Comparison of ENCODE assay signal across 10 cellular contexts in genomic region chr19:48632286-48632685, GRCh38. TPM values are rescaled to one million over a fixed set of nuclear protein-coding genes. Genes with fewer than 3 reads are reported as not detected.
DNase-seq lines count a peak whose midpoint lies in the region; ATAC-seq and TF ChIP-seq lines count a peak whose summit lies in the region.
"Not testable (repeated sequence)": the region's sequence is repeated elsewhere in the genome, so short reads cannot be mapped to it uniquely, and the experiment has no call there.
"Had no signal": no experiment of that assay in that cellular context is flagged by ENCODE, and none has a peak within 500 bp of the region (broad histone marks: within the 10 kb centered on the region; RNA-seq: fewer than 3 reads in every experiment).

No MANE protein-coding gene starts in this region.

- H3K36me3 Mint-ChIP-seq in IgD-negative memory B cell; activated naive CD4-positive, alpha-beta T cell treated with anti-CD3 and anti-CD28 coated beads for 36 hours (ENCODE audit: low read depth): not testable (repeated sequence)

- peak overlapping the region in 1 of 2 experiments; percentile 97 for H2BK12ac ChIP-seq in mesenchymal stem cell (ENCODE audit: low read length in 2 of 2)

- DNase-seq in activated naive CD4-positive, alpha-beta T cell treated with anti-CD3 and anti-CD28 coated beads for 36 hours; epithelial cell of prostate (ENCODE audit: low read depth, low spot score); mesenchymal stem cell; tibial nerve (ENCODE audit: low spot score in 2 of 2): not testable (repeated sequence)
- DNase-seq in gastrocnemius medialis, result peak in 1 of 2 donors; percentile 52

- H2AK5ac ChIP-seq in mesenchymal stem cell (ENCODE audit: low read length, severe bottlenecking), result not testable (repeated sequence)

- not testable (repeated sequence) for H3K27me3 Mint-ChIP-seq in IgD-negative memory B cell; activated naive CD4-positive, alpha-beta T cell treated with anti-CD3 and anti-CD28 coated beads for 36 hours (ENCODE audit: low read depth)

- CTCF ChIA-PET in activated naive CD4-positive, alpha-beta T cell treated with anti-CD3 and anti-CD28 coated beads for 36 hours (lab: Charles Lee), result interaction anchor here (0.8 kb wide), 1 partner anchor 107 kb away, joined by 3 read pairs; no protein-coding TSS in a partner anchor

- not testable (repeated sequence) for H4K8ac ChIP-seq in mesenchymal stem cell (ENCODE audit: low read length)

- WGBS in mesenchymal stem cell, result 93% methylated on average over 11 of the region's 11 CpGs
- WGBS in tibial nerve, 2 donors, result 87 to 89% methylated on average over 10 to 11 of the region's 11 CpGs

- peak overlapping the region; percentile 90 to 99 (median 97); a peak in 20 of 22 replicates for H3K27ac ChIP-seq in BLaER1 treated with 17β-estradiol and CSF1 and Interleukin-3, amounts not matched to agents 10 nM and 100 nM
- 0 out of 2 replicates have a peak overlapping the region, but pooled peaks have one; percentile 7 for H3K27ac ChIP-seq in SU-DHL-6 (ENCODE audit: low read depth, low read length)
- peak overlapping the region; percentile 91 for H3K27ac ChIP-seq in epithelial cell of prostate
- not testable (repeated sequence) for H3K27ac ChIP-seq in mesenchymal stem cell (ENCODE audit: low read length, poor library complexity, severe bottlenecking)
- peak overlapping the region; percentile 97 to 100 (median 100) for H3K27ac ChIP-seq in gastrocnemius medialis
- peak overlapping the region in 3 of 4 donors; percentile 29 to 99 (median 94) for H3K27ac ChIP-seq in tibial nerve

- H3K9me3 Mint-ChIP-seq in IgD-negative memory B cell; activated naive CD4-positive, alpha-beta T cell treated with anti-CD3 and anti-CD28 coated beads for 36 hours: not testable (repeated sequence)

- H3K18ac ChIP-seq in mesenchymal stem cell (ENCODE audit: low read depth in 1 of 2, low read length in 2 of 2), result peak overlapping the region in 1 of 2 experiments; percentile 52

- H3K27ac Mint-ChIP-seq in IgD-negative memory B cell, result peak overlapping the region in 2 of 3 donors; percentile 63 to 81
- H3K27ac Mint-ChIP-seq in activated naive CD4-positive, alpha-beta T cell treated with anti-CD3 and anti-CD28 coated beads for 36 hours, result peak overlapping the region; percentile 93

- ATAC-seq in gastrocnemius medialis, result not testable (repeated sequence)

- not testable (repeated sequence) for H2BK5ac ChIP-seq in mesenchymal stem cell (ENCODE audit: low read depth, low read length, poor library complexity, severe bottlenecking)

- not testable (repeated sequence) for TF ChIP-seq CTCF in SU-DHL-6 (IDR thresholded peaks at IDR 0.05; ENCODE audit: insufficient read depth, low read length, poor library complexity, severe bottlenecking); gastrocnemius medialis (IDR thresholded peaks at IDR 0.05 in 4 of 5, conservative IDR thresholded peaks at IDR 0.05 in 1 of 5); tibial nerve (IDR thresholded peaks at IDR 0.05)

- intact Hi-C loops in activated naive CD4-positive, alpha-beta T cell treated with anti-CD3 and anti-CD28 coated beads for 36 hours (cut with micrococcal nuclease), result not testable (repeated sequence)
- intact Hi-C loops in gastrocnemius medialis (cut with DNase I; ENCODE audit: low total_unique reads), result loop anchor here (10.0 kb wide), 1 partner anchor 1243 kb away; the partner anchor contains the start of genes AKT1S1 and TBC1D17

- H3K9ac ChIP-seq in BLaER1 treated with 17β-estradiol and CSF1 and Interleukin-3, amounts not matched to agents 10 nM and 100 nM, result peak overlapping the region; percentile 88 to 98 (median 93); a peak in 19 of 22 replicates
- H3K9ac ChIP-seq in SU-DHL-6 (ENCODE audit: low read length), result not testable (repeated sequence)
- H3K9ac ChIP-seq in mesenchymal stem cell (ENCODE audit: low read length), result peak overlapping the region; percentile 69

- H3K79me2 ChIP-seq in SU-DHL-6 (ENCODE audit: insufficient read depth, low read length), result not testable (repeated sequence)

- peak overlapping the region; percentile 40 for H2BK120ac ChIP-seq in mesenchymal stem cell (ENCODE audit: low read depth, low read length)

- H2BK15ac ChIP-seq in mesenchymal stem cell (ENCODE audit: low read depth, poor library complexity, severe bottlenecking), result not testable (repeated sequence)

- H4K91ac ChIP-seq in mesenchymal stem cell (ENCODE audit: low read length), result peak overlapping the region; percentile 69

- not testable (repeated sequence) for H3K4ac ChIP-seq in mesenchymal stem cell (ENCODE audit: low read depth in 1 of 2, low read length in 2 of 2)

- TF ChIP-seq POLR2A in gastrocnemius medialis (IDR thresholded peaks at IDR 0.05); tibial nerve (IDR thresholded peaks at IDR 0.05): not testable (repeated sequence)

- H3K4me2 ChIP-seq in BLaER1 treated with 17β-estradiol and CSF1 and Interleukin-3, amounts not matched to agents 10 nM and 100 nM, result peak overlapping the region; percentile 95 to 99 (median 98)
- H3K4me2 ChIP-seq in SU-DHL-6 (ENCODE audit: low read depth, low read length, poor library complexity, severe bottlenecking); mesenchymal stem cell (ENCODE audit: low read length, poor library complexity, severe bottlenecking): not testable (repeated sequence)

- H3K4me3 ChIP-seq in BLaER1 treated with 17β-estradiol and CSF1 and Interleukin-3, amounts not matched to agents 10 nM and 100 nM, result 0 out of 20 replicates have a peak overlapping the region, but pooled peaks of 3 of the 10 experiments have one; percentile 2 to 94 (median 88)
- H3K4me3 ChIP-seq in SU-DHL-6 (ENCODE audit: insufficient read depth, low read length, poor library complexity, severe bottlenecking); gastrocnemius medialis; tibial nerve: not testable (repeated sequence)
- peak overlapping the region in 1 of 2 experiments; percentile 38 for H3K4me3 ChIP-seq in mesenchymal stem cell (ENCODE audit: insufficient read depth in 1 of 2, low read depth in 1 of 2, low read length in 2 of 2)

- not testable (repeated sequence) for H3K4me1 Mint-ChIP-seq in IgD-negative memory B cell
- peaks cover 40% of the 10 kb centered on the region for H3K4me1 Mint-ChIP-seq in activated naive CD4-positive, alpha-beta T cell treated with anti-CD3 and anti-CD28 coated beads for 36 hours (ENCODE audit: low read depth)

- H3K4me1 ChIP-seq in BLaER1 treated with 17β-estradiol and CSF1 and Interleukin-3, amounts not matched to agents 10 nM and 100 nM, result peaks cover 51 to 76% (median 62%) of the 10 kb centered on the region in 10 experiments
- H3K4me1 ChIP-seq in mesenchymal stem cell (ENCODE audit: control insufficient read depth, insufficient read depth, low read depth, low read length), result peaks cover 61% of the 10 kb centered on the region
- peaks cover 57 to 69% of the 10 kb centered on the region in 2 donors for H3K4me1 ChIP-seq in gastrocnemius medialis
- H3K4me1 ChIP-seq in tibial nerve, result peaks cover 0 to 84% (median 45%) of the 10 kb centered on the region in 4 donors

- not testable (repeated sequence) for H3K23ac ChIP-seq in mesenchymal stem cell (ENCODE audit: low read length in 2 of 2)

- not testable (repeated sequence) for H3K9me2 ChIP-seq in SU-DHL-6 (replicated peaks; ENCODE audit: insufficient read depth, low read length)

- H3K79me1 ChIP-seq in mesenchymal stem cell (replicated peaks; ENCODE audit: low read length, poor library complexity, severe bottlenecking), result not testable (repeated sequence)

- not testable (repeated sequence) for H3K9me3 ChIP-seq in BLaER1 treated with 17β-estradiol and CSF1 and Interleukin-3, amounts not matched to agents 10 nM and 100 nM (replicated peaks in 1 of 11); SU-DHL-6 (ENCODE audit: insufficient read depth, low read length); mesenchymal stem cell (ENCODE audit: control insufficient read depth, low read length); gastrocnemius medialis; tibial nerve

- H3K4me3 Mint-ChIP-seq in IgD-negative memory B cell, result peak overlapping the region in 3 of 4 donors; percentile 27 to 77 (median 55)
- not testable (repeated sequence) for H3K4me3 Mint-ChIP-seq in activated naive CD4-positive, alpha-beta T cell treated with anti-CD3 and anti-CD28 coated beads for 36 hours

- peaks cover 26 to 61% (median 44%) of the 10 kb centered on the region in 11 experiments; a peak in 20 of 22 replicates for H3K36me3 ChIP-seq in BLaER1 treated with 17β-estradiol and CSF1 and Interleukin-3, amounts not matched to agents 10 nM and 100 nM
- not testable (repeated sequence) for H3K36me3 ChIP-seq in SU-DHL-6 (ENCODE audit: low read length); gastrocnemius medialis
- H3K36me3 ChIP-seq in mesenchymal stem cell (ENCODE audit: control insufficient read depth in 1 of 2, insufficient read depth in 2 of 2, low read depth in 1 of 2, low read length in 2 of 2) (peaks cover 20 to 30% of the 10 kb centered on the region in 2 experiments), tibial nerve (peaks cover 0 to 53% (median 0%) of the 10 kb centered on the region in 3 donors)

- H3K27me3 ChIP-seq in BLaER1 treated with 17β-estradiol and CSF1 and Interleukin-3, amounts not matched to agents 10 nM and 100 nM; SU-DHL-6 (ENCODE audit: low read length); mesenchymal stem cell (ENCODE audit: control insufficient read depth in 1 of 2, insufficient read depth in 1 of 2, low read length in 2 of 2); gastrocnemius medialis; tibial nerve: not testable (repeated sequence)

- H3K14ac ChIP-seq in mesenchymal stem cell (ENCODE audit: low read length in 2 of 2), result not testable (repeated sequence)

- H4K20me1 ChIP-seq in BLaER1 treated with 17β-estradiol and CSF1 and Interleukin-3, amounts not matched to agents 10 nM and 100 nM, result peaks cover 0 to 45% (median 13%) of the 10 kb centered on the region in 11 experiments; a peak in 10 of 22 replicates
- not testable (repeated sequence) for H4K20me1 ChIP-seq in SU-DHL-6 (ENCODE audit: low read depth, low read length)

- TF ChIP-seq EP300 in tibial nerve (IDR thresholded peaks at IDR 0.05), result not testable (repeated sequence)

- H2AFZ ChIP-seq in SU-DHL-6 (ENCODE audit: low read depth, low read length, severe bottlenecking); mesenchymal stem cell (ENCODE audit: low read depth, low read length): not testable (repeated sequence)

- in situ Hi-C loops in gastrocnemius medialis (cut with MboI; ENCODE audit: low sequenced_read_pairs in 4 of 4), result loop anchor here in 1 of 4 donors (25.0 kb wide), 1 partner anchor 105 kb away; the partner anchor contains the start of genes IZUMO1 and RASIP1

- peaks cover 21% of the 10 kb centered on the region for H3F3A ChIP-seq in SU-DHL-6 (ENCODE audit: insufficient read depth)

RNA-seq across cellular contexts. Expression of gene DBP, which starts 4.9 kb away (rescaled TPM):
- polyA plus RNA-seq in IgD-negative memory B cell, result 86.1 TPM
- total RNA-seq in activated naive CD4-positive, alpha-beta T cell treated with anti-CD3 and anti-CD28 coated beads for 36 hours, result 1 to 10 TPM; 7.8 to 9.7 TPM
- polyA plus RNA-seq in mesenchymal stem cell (2013, experiment 1 of 2), result 4.2 TPM
- 5.0 TPM for polyA plus RNA-seq in mesenchymal stem cell (2013, experiment 2 of 2)
- total RNA-seq in gastrocnemius medialis, result 10 to 100 TPM in 1 of 4 donors, 1 to 10 TPM in 3; 1.7 to 12.9 (median 4.4) TPM
- 10 to 100 TPM in 2 of 4 donors, 1 to 10 TPM in 2; 2.4 to 20.1 (median 10.1) TPM for total RNA-seq in tibial nerve

RNA-seq across cellular contexts. Expression of gene SPHK2, which starts 13.0 kb away (rescaled TPM):
- 11.0 TPM for polyA plus RNA-seq in IgD-negative memory B cell
- 10 to 100 TPM; 20.1 to 20.6 TPM for total RNA-seq in activated naive CD4-positive, alpha-beta T cell treated with anti-CD3 and anti-CD28 coated beads for 36 hours
- polyA plus RNA-seq in mesenchymal stem cell (2013, experiment 1 of 2), result 9.1 TPM
- 9.4 TPM for polyA plus RNA-seq in mesenchymal stem cell (2013, experiment 2 of 2)
- total RNA-seq in gastrocnemius medialis (10 to 100 TPM in 2 of 4 donors, 1 to 10 TPM in 2; 7.8 to 12.4 (median 9.2) TPM), tibial nerve (10 to 100 TPM; 28.0 to 34.7 (median 30.1) TPM)

RNA-seq across cellular contexts. Expression of gene RPL18, which starts 13.3 kb away (rescaled TPM):
- 2,549 TPM for polyA plus RNA-seq in IgD-negative memory B cell
- total RNA-seq in activated naive CD4-positive, alpha-beta T cell treated with anti-CD3 and anti-CD28 coated beads for 36 hours, result 1,000 to 10,000 TPM; 2,373 to 2,473 TPM
- 1,704 TPM for polyA plus RNA-seq in mesenchymal stem cell (2013, experiment 1 of 2)
- 1,641 TPM for polyA plus RNA-seq in mesenchymal stem cell (2013, experiment 2 of 2)
- 1,000 to 10,000 TPM; 1,223 to 1,420 (median 1,299) TPM for total RNA-seq in gastrocnemius medialis
- 1,000 to 10,000 TPM; 2,253 to 3,141 (median 2,490) TPM for total RNA-seq in tibial nerve

RNA-seq across cellular contexts. Expression of gene CA11, which starts 13.7 kb away (rescaled TPM):
- 11.6 TPM for polyA plus RNA-seq in IgD-negative memory B cell
- total RNA-seq in activated naive CD4-positive, alpha-beta T cell treated with anti-CD3 and anti-CD28 coated beads for 36 hours, result 10 to 100 TPM; 12.0 to 14.9 TPM
- 30.0 TPM for polyA plus RNA-seq in mesenchymal stem cell (2013, experiment 1 of 2)
- 34.4 TPM for polyA plus RNA-seq in mesenchymal stem cell (2013, experiment 2 of 2)
- 1 to 10 TPM; 1.6 to 3.5 (median 2.6) TPM for total RNA-seq in gastrocnemius medialis
- 1 to 10 TPM; 3.1 to 5.4 (median 4.0) TPM for total RNA-seq in tibial nerve

RNA-seq across cellular contexts. Expression of gene FAM83E, which starts 17.4 kb away (rescaled TPM):
- not detected for polyA plus RNA-seq in IgD-negative memory B cell
- total RNA-seq in activated naive CD4-positive, alpha-beta T cell treated with anti-CD3 and anti-CD28 coated beads for 36 hours, result 1 to 10 TPM; 2.0 TPM
- polyA plus RNA-seq in mesenchymal stem cell (2013, experiment 1 of 2), result 0.03 TPM
- 0.04 TPM for polyA plus RNA-seq in mesenchymal stem cell (2013, experiment 2 of 2)
- total RNA-seq in gastrocnemius medialis, result under 1 TPM in 1 of 4 donors, not detected in 3; 0.15 TPM
- total RNA-seq in tibial nerve, result not detected
- total RNA-seq: LHCN-M2 had no signal
- polyA plus RNA-seq: CD14-positive monocyte had no signal
